21 cellular contexts compared by ENCODE assay signal in genomic region chr13:112454648-112455334, GRCh38.
DNase-seq lines count a peak whose midpoint lies in the region; ATAC-seq, FAIRE-seq and TF ChIP-seq lines count a peak whose summit lies in the region.
"Had no signal": no experiment of that assay in that cellular context is flagged by ENCODE, and none has a peak within 500 bp of the region (broad histone marks: within the 10 kb centered on the region; RNA-seq: fewer than 3 reads in every experiment).

No MANE protein-coding gene starts in this region.

- H4K91ac ChIP-seq in neuronal stem cell (ENCODE audit: low read depth, low read length, poor library complexity): no peak overlapping the region

- H3K4me2 ChIP-seq in astrocyte (ENCODE audit: low read length) (no peak overlapping the region), neuronal stem cell (ENCODE audit: insufficient read depth, low read length, poor library complexity, severe bottlenecking) (no peak overlapping the region), PC-9 (no peak overlapping the region)

- no peaks in the 10 kb centered on the region for H3F3A ChIP-seq in PC-9 (ENCODE audit: insufficient read depth, low read depth)

- H4K20me1 ChIP-seq in astrocyte (ENCODE audit: insufficient read depth, low read length) (no peaks in the 10 kb centered on the region), PC-9 (ENCODE audit: insufficient read depth) (0 out of 2 replicates have a peak, but pooled peaks cover 3% of the 10 kb centered on the region)

- H3K14ac ChIP-seq in neuronal stem cell (ENCODE audit: low read length): no peak overlapping the region

- no peak overlapping the region for H2BK15ac ChIP-seq in neuronal stem cell (ENCODE audit: low read length)

- intact Hi-C loops in PC-9 (cut with micrococcal nuclease; ENCODE audit: unreplicated experiment): no loop called here

- H2AK5ac ChIP-seq in neuronal stem cell (ENCODE audit: low read depth, low read length): peak overlapping the region; percentile 87

- peak; percentile 21 for DNase-seq in activated CD8-positive, alpha-beta memory T cell treated with anti-CD3 and anti-CD28 coated beads for 24 hours
- no peak for DNase-seq in activated CD8-positive, alpha-beta memory T cell treated with anti-CD3 and anti-CD28 coated beads, Interleukin-2, amount 50 U/mL, for 4 hours
- DNase-seq in NCI-H524 (lab: John Stamatoyannopoulos, UW): peak; percentile 26 to 59
- DNase-seq in astrocyte (ENCODE audit: low read depth): no peak
- no peak for DNase-seq in neuronal stem cell (ENCODE audit: low spot score)
- no peak for DNase-seq in amniotic stem cell (lab: John Stamatoyannopoulos, UW)
- no peak for DNase-seq in PC-9
- DNase-seq: ACHN; C1 segment of cervical spinal cord; Calu3; CD4-positive, alpha-beta T cell; DMS 273 treated with DMSO at 0.1 percent for 48 hours; GOT3; HCEC 1CT; HFFc6 had no signal

- H3K36me3 ChIP-seq in astrocyte (ENCODE audit: insufficient read depth, low read length): no peaks in the 10 kb centered on the region
- no peaks in the 10 kb centered on the region for H3K36me3 ChIP-seq in neuronal stem cell (replicated peaks in 1 of 2; ENCODE audit: control insufficient read depth in 2 of 2, insufficient read depth in 2 of 2, low read length in 2 of 2)
- no peaks in the 10 kb centered on the region for H3K36me3 ChIP-seq in PC-9 (ENCODE audit: low read depth)

- H3K4me3 ChIP-seq in astrocyte (ENCODE audit: insufficient read depth, low read depth, low read length): no peak overlapping the region
- no peak overlapping the region for H3K4me3 ChIP-seq in neuronal stem cell (ENCODE audit: low read length in 2 of 2)
- H3K4me3 ChIP-seq in PC-9: no peak overlapping the region
- H3K4me3 ChIP-seq: GM12878 had no signal

- H3K4me1 Mint-ChIP-seq in astrocyte (ENCODE audit: low read depth, unreplicated experiment): no peaks in the 10 kb centered on the region
- H3K4me1 Mint-ChIP-seq: B cell had no signal

- no peak for FAIRE-seq in astrocyte (lab: Jason Lieb, UNC)
- FAIRE-seq: GM12878, GM18507, HepG2, HTR-8/SVneo had no signal

- H3K27me3 Mint-ChIP-seq in astrocyte (ENCODE audit: low read depth, unreplicated experiment): peaks cover 37% of the 10 kb centered on the region
- H3K27me3 Mint-ChIP-seq: B cell had no signal

- no peak overlapping the region for H3K9ac ChIP-seq in astrocyte (ENCODE audit: low read length)
- no peak overlapping the region for H3K9ac ChIP-seq in neuronal stem cell (ENCODE audit: low read depth, low read length, poor library complexity)

- no peaks in the 10 kb centered on the region for H3K4me1 ChIP-seq in astrocyte (ENCODE audit: insufficient read depth, low read length)
- H3K4me1 ChIP-seq in neuronal stem cell (ENCODE audit: control insufficient read depth in 2 of 2, insufficient read depth in 1 of 2, low read depth in 1 of 2, low read length in 2 of 2): peaks cover 3% of the 10 kb centered on the region in 2 donors
- H3K4me1 ChIP-seq in PC-9 (replicated peaks; ENCODE audit: insufficient read depth): no peaks in the 10 kb centered on the region

- peak overlapping the region; percentile 47 for H3K27ac Mint-ChIP-seq in astrocyte (ENCODE audit: unreplicated experiment)
- H3K27ac Mint-ChIP-seq: B cell; CD4-positive, alpha-beta T cell; HFFc6 had no signal

- H3K79me1 ChIP-seq in neuronal stem cell (ENCODE audit: low read depth, low read length): no peaks in the 10 kb centered on the region

- H3K9me3 ChIP-seq in astrocyte (ENCODE audit: insufficient read depth, low read depth, low read length) (peaks cover 3% of the 10 kb centered on the region), neuronal stem cell (replicated peaks in 1 of 2; ENCODE audit: control insufficient read depth in 2 of 2, insufficient read depth in 1 of 2, low read depth in 1 of 2, low read length in 2 of 2) (peaks cover 0 to 7% of the 10 kb centered on the region in 2 donors), PC-9 (ENCODE audit: insufficient read depth, low read depth) (no peaks in the 10 kb centered on the region)

- H2BK12ac ChIP-seq in neuronal stem cell (ENCODE audit: low read length): no peak overlapping the region

- peak overlapping the region; percentile 16 for H2BK120ac ChIP-seq in neuronal stem cell (ENCODE audit: low read depth, low read length)

- CTCF ChIA-PET in PC-9 (lab: Charles Lee): no interaction called here

- no TSS peak for BruUV-seq in PC-9 (replicated peaks; lab: Mats Ljungman, UMichigan)

- no peak overlapping the region for H2AFZ ChIP-seq in astrocyte (ENCODE audit: low read depth, low read length)
- no peak overlapping the region for H2AFZ ChIP-seq in neuronal stem cell (ENCODE audit: low read length)
- no peak overlapping the region for H2AFZ ChIP-seq in PC-9

- WGBS in neuronal stem cell (ENCODE audit: extremely low coverage in 2 of 2, insufficient read length in 2 of 2, insufficient replicate concordance in 1 of 2), 2 donors: no CpG with 5 or more reads among the region's 16 CpGs

- H3K4ac ChIP-seq in neuronal stem cell (ENCODE audit: low read length): no peak overlapping the region

- ATAC-seq in GM18520 (IDR thresholded peaks at IDR 0.05; ENCODE audit: unreplicated experiment): no peak
- ATAC-seq: GM12878, HepG2 had no signal

- H2BK5ac ChIP-seq in neuronal stem cell (ENCODE audit: low read length): no peak overlapping the region

- H4K8ac ChIP-seq in neuronal stem cell (ENCODE audit: low read depth, low read length): no peak overlapping the region

- H3K18ac ChIP-seq in neuronal stem cell (ENCODE audit: low read length): peak overlapping the region; percentile 82

- H3K79me2 ChIP-seq in astrocyte (ENCODE audit: insufficient read depth, low read length) (no peaks in the 10 kb centered on the region), PC-9 (ENCODE audit: low read depth) (no peaks in the 10 kb centered on the region)

- H3K27me3 ChIP-seq in astrocyte (ENCODE audit: insufficient read depth, low read length) (no peaks in the 10 kb centered on the region), neuronal stem cell (ENCODE audit: control insufficient read depth in 3 of 3, insufficient read depth in 3 of 3, low read depth in 1 of 3, low read length in 3 of 3) (no peaks in the 10 kb centered on the region), PC-9 (ENCODE audit: insufficient read depth, low read depth) (peaks cover 97% of the 10 kb centered on the region)

- no peaks in the 10 kb centered on the region for H3K9me2 ChIP-seq in PC-9 (ENCODE audit: insufficient read depth)

- no peak for TF ChIP-seq CTCF in astrocyte (IDR thresholded peaks at IDR 0.05; ENCODE audit: insufficient read depth, low read depth, low read length)
- TF ChIP-seq CTCF in PC-9 (conservative IDR thresholded peaks at IDR 0.05): no peak

- H3K9me3 Mint-ChIP-seq in astrocyte (ENCODE audit: unreplicated experiment): peaks cover 11% of the 10 kb centered on the region

- H3K36me3 Mint-ChIP-seq in astrocyte (ENCODE audit: low read depth, unreplicated experiment): no peaks in the 10 kb centered on the region

- H3K4me3 Mint-ChIP-seq in astrocyte (ENCODE audit: unreplicated experiment): no peak overlapping the region
- H3K4me3 Mint-ChIP-seq: B cell; CD4-positive, alpha-beta T cell; HFFc6 had no signal

- no peak overlapping the region for H3K27ac ChIP-seq in astrocyte (ENCODE audit: low read depth, low read length)
- H3K27ac ChIP-seq in neuronal stem cell (replicated peaks; ENCODE audit: low read length): no peak overlapping the region
- no peak overlapping the region for H3K27ac ChIP-seq in PC-9

- H3K23ac ChIP-seq in neuronal stem cell (ENCODE audit: low read depth, low read length, poor library complexity): no peak overlapping the region

- POLR2A ChIA-PET in PC-9 (lab: Charles Lee; ENCODE audit: unreplicated experiment): no interaction called here

Comparison
In these comparisons a context has a peak if more than half of its experiments do, and no peak if none do; other contexts are left out.
1. DNase-seq: peak in activated CD8-positive, alpha-beta memory T cell treated with anti-CD3 and anti-CD28 coated beads for 24 hours (single experiment) and NCI-H524 (2 of 2); none in activated CD8-positive, alpha-beta memory T cell treated with anti-CD3 and anti-CD28 coated beads, Interleukin-2, amount 50 U/mL, for 4 hours (single experiment), astrocyte (single experiment), neuronal stem cell (single experiment), amniotic stem cell (single experiment) and PC-9 (0 of 2).